ENCODE assay signal across 1 cellular context in the genomic region with DNA sequence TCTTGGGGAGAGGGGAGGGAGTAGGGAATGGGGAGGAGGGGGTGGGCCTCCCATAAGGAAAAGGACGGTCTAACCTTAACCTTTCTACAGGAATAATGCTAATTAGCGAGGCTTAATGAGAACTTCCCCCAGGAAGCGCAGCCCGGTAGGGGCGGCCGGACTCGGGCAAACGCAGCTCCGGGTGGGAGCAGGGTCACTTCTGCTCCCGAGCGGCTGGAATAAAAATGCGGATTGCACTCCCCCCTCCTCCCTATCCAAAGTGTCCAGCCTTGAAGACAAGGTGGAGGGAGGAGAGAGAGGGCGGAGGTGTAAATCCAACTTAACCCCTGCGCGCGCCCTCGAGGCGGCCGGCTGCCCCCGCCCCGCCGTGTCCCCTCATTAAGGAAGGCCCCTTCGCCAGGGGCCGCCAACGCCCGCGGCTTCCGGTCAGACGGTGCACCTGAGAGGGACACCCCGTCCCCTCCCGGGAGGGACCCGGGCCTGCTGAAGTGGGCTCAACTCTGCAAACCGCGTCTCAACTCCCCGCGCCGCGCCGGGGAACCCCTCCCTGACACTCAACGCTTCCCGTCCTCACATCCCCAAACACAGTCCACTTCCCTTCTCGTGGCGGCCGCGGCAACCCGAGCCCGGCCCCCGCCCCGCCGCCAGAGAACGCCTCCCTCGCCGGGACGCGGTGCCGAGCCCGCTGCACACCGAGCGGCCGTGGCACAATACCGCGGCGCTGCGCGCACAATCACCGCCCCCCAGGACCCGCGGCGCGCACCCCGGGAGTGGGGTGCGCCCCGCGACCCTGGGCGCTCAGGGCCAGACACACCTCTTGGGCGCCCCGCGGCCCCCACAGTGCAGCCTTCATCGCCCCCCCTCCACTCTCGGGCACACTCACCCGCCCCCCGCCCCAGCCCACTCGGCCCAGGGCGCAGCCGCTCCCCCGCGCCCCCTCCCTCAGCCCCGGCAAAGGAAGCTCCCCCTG.
TF ChIP-seq lines count a peak whose summit lies in the region.

No MANE protein-coding gene starts in this region.

TF ChIP-seq in WTC11, 78 proteins besides CTCF, POLR2A, EP300 and RAD21 (continued from another document and continues in another):
- TF ChIP-seq ZMAT4 (CRISPR knock-in tag; IDR thresholded peaks at IDR 0.05) (no peak), ESRRA (CRISPR knock-in tag; IDR thresholded peaks at IDR 0.05; ENCODE audit: borderline replicate concordance) (no peak), NR3C1 (CRISPR knock-in tag; conservative IDR thresholded peaks at IDR 0.05; ENCODE audit: low read depth) (no peak), NR2C2 (CRISPR knock-in tag; IDR thresholded peaks at IDR 0.05) (no peak), SMAD3 (CRISPR knock-in tag; IDR thresholded peaks at IDR 0.05; ENCODE audit: borderline replicate concordance) (no peak), JUN (CRISPR knock-in tag; IDR thresholded peaks at IDR 0.05) (0 out of 2 replicates have a peak, but pooled peaks have one; percentile 29), JAZF1 (CRISPR knock-in tag; IDR thresholded peaks at IDR 0.05) (no peak), ERG (CRISPR knock-in tag; IDR thresholded peaks at IDR 0.05) (no peak), HMGXB4 (CRISPR knock-in tag; IDR thresholded peaks at IDR 0.05) (peak; percentile 55; the same call in 1 of the 2 replicates), ZNF219 (CRISPR knock-in tag; IDR thresholded peaks at IDR 0.05; ENCODE audit: borderline replicate concordance) (peak; percentile 77; the same call in 1 of the 2 replicates), ETV6 (CRISPR knock-in tag; IDR thresholded peaks at IDR 0.05) (no peak), EMX1 (CRISPR knock-in tag; IDR thresholded peaks at IDR 0.05) (no peak), NFATC4 (CRISPR knock-in tag; IDR thresholded peaks at IDR 0.05) (no peak), IRF1 (CRISPR knock-in tag; IDR thresholded peaks at IDR 0.05) (no peak), PRRX2 (CRISPR knock-in tag; IDR thresholded peaks at IDR 0.05) (no peak), NR1H2 (CRISPR knock-in tag; IDR thresholded peaks at IDR 0.05) (no peak), OVOL2 (CRISPR knock-in tag; IDR thresholded peaks at IDR 0.05; ENCODE audit: borderline replicate concordance) (no peak), ELF4 (CRISPR knock-in tag; IDR thresholded peaks at IDR 0.05; ENCODE audit: low read depth) (no peak), FOXK1 (CRISPR knock-in tag; IDR thresholded peaks at IDR 0.05) (no peak), TEAD4 (CRISPR knock-in tag; IDR thresholded peaks at IDR 0.05) (no peak), CREB1 (CRISPR knock-in tag; IDR thresholded peaks at IDR 0.05) (no peak), TP53 (CRISPR knock-in tag; IDR thresholded peaks at IDR 0.05) (no peak), MXD4 (CRISPR knock-in tag; IDR thresholded peaks at IDR 0.05; ENCODE audit: borderline replicate concordance) (no peak), ATF6 (CRISPR knock-in tag; IDR thresholded peaks at IDR 0.05) (no peak)
- TF ChIP-seq, protein P1, sequence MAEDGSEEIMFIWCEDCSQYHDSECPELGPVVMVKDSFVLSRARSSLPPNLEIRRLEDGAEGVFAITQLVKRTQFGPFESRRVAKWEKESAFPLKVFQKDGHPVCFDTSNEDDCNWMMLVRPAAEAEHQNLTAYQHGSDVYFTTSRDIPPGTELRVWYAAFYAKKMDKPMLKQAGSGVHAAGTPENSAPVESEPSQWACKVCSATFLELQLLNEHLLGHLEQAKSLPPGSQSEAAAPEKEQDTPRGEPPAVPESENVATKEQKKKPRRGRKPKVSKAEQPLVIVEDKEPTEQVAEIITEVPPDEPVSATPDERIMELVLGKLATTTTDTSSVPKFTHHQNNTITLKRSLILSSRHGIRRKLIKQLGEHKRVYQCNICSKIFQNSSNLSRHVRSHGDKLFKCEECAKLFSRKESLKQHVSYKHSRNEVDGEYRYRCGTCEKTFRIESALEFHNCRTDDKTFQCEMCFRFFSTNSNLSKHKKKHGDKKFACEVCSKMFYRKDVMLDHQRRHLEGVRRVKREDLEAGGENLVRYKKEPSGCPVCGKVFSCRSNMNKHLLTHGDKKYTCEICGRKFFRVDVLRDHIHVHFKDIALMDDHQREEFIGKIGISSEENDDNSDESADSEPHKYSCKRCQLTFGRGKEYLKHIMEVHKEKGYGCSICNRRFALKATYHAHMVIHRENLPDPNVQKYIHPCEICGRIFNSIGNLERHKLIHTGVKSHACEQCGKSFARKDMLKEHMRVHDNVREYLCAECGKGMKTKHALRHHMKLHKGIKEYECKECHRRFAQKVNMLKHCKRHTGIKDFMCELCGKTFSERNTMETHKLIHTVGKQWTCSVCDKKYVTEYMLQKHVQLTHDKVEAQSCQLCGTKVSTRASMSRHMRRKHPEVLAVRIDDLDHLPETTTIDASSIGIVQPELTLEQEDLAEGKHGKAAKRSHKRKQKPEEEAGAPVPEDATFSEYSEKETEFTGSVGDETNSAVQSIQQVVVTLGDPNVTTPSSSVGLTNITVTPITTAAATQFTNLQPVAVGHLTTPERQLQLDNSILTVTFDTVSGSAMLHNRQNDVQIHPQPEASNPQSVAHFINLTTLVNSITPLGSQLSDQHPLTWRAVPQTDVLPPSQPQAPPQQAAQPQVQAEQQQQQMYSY (CRISPR knock-in tag; IDR thresholded peaks at IDR 0.05) = peak; percentile 73
- TF ChIP-seq, protein P2, sequence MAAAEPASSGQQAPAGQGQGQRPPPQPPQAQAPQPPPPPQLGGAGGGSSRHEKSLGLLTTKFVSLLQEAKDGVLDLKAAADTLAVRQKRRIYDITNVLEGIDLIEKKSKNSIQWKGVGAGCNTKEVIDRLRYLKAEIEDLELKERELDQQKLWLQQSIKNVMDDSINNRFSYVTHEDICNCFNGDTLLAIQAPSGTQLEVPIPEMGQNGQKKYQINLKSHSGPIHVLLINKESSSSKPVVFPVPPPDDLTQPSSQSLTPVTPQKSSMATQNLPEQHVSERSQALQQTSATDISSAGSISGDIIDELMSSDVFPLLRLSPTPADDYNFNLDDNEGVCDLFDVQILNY (CRISPR knock-in tag; IDR thresholded peaks at IDR 0.05) = no peak; the same call in 1 of the 2 replicates
- TF ChIP-seq, protein P3, sequence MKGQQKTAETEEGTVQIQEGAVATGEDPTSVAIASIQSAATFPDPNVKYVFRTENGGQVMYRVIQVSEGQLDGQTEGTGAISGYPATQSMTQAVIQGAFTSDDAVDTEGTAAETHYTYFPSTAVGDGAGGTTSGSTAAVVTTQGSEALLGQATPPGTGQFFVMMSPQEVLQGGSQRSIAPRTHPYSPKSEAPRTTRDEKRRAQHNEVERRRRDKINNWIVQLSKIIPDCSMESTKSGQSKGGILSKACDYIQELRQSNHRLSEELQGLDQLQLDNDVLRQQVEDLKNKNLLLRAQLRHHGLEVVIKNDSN (CRISPR knock-in tag; IDR thresholded peaks at IDR 0.05) = no peak
- TF ChIP-seq, protein P4, sequence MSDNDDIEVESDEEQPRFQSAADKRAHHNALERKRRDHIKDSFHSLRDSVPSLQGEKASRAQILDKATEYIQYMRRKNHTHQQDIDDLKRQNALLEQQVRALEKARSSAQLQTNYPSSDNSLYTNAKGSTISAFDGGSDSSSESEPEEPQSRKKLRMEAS (CRISPR knock-in tag; IDR thresholded peaks at IDR 0.05) = peak; percentile 25; the same call in 1 of the 2 replicates
- TF ChIP-seq, protein P5, sequence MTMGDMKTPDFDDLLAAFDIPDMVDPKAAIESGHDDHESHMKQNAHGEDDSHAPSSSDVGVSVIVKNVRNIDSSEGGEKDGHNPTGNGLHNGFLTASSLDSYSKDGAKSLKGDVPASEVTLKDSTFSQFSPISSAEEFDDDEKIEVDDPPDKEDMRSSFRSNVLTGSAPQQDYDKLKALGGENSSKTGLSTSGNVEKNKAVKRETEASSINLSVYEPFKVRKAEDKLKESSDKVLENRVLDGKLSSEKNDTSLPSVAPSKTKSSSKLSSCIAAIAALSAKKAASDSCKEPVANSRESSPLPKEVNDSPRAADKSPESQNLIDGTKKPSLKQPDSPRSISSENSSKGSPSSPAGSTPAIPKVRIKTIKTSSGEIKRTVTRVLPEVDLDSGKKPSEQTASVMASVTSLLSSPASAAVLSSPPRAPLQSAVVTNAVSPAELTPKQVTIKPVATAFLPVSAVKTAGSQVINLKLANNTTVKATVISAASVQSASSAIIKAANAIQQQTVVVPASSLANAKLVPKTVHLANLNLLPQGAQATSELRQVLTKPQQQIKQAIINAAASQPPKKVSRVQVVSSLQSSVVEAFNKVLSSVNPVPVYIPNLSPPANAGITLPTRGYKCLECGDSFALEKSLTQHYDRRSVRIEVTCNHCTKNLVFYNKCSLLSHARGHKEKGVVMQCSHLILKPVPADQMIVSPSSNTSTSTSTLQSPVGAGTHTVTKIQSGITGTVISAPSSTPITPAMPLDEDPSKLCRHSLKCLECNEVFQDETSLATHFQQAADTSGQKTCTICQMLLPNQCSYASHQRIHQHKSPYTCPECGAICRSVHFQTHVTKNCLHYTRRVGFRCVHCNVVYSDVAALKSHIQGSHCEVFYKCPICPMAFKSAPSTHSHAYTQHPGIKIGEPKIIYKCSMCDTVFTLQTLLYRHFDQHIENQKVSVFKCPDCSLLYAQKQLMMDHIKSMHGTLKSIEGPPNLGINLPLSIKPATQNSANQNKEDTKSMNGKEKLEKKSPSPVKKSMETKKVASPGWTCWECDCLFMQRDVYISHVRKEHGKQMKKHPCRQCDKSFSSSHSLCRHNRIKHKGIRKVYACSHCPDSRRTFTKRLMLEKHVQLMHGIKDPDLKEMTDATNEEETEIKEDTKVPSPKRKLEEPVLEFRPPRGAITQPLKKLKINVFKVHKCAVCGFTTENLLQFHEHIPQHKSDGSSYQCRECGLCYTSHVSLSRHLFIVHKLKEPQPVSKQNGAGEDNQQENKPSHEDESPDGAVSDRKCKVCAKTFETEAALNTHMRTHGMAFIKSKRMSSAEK (CRISPR knock-in tag; IDR thresholded peaks at IDR 0.05; ENCODE audit: borderline replicate concordance) = no peak
